19 cellular contexts compared by ENCODE assay signal in genomic region chr4:48124870-48125269, GRCh38. TPM values are rescaled to one million over a fixed set of nuclear protein-coding genes. Genes with fewer than 3 reads are reported as not detected.
DNase-seq lines count a peak whose midpoint lies in the region; ATAC-seq and TF ChIP-seq lines count a peak whose summit lies in the region.
"Had no signal": no experiment of that assay in that cellular context is flagged by ENCODE, and none has a peak within 500 bp of the region (broad histone marks: within the 10 kb centered on the region; RNA-seq: fewer than 3 reads in every experiment).

No MANE protein-coding gene starts in this region.

- H4K8ac ChIP-seq in mesendoderm (ENCODE audit: low read depth, low read length), result no peak overlapping the region

- ATAC-seq in activated T-cell treated with anti-CD3 and anti-CD28 coated beads, Interleukin-2, amount 50 U/mL, for 72 hours (replicated peaks in 1 of 2), result peak; percentile 46 to 60
- ATAC-seq in T-helper 17 cell (no peak), HG03460 (IDR thresholded peaks at IDR 0.05; ENCODE audit: unreplicated experiment) (no peak)
- no peak for ATAC-seq in stimulated activated naive CD8-positive, alpha-beta T cell treated with anti-CD3 and anti-CD28 coated beads, Interleukin-15, amount 100 ng/mL, for 72 hours

- no peak for TF ChIP-seq CTCF in mesothelial cell of epicardium (IDR thresholded peaks at IDR 0.05; ENCODE audit: unreplicated experiment)

- no peak overlapping the region for H3K4me2 ChIP-seq in mesendoderm (ENCODE audit: low read length)

- H2BK15ac ChIP-seq in mesendoderm (replicated peaks; ENCODE audit: low read depth), result no peak overlapping the region

- H2BK120ac ChIP-seq in mesendoderm (ENCODE audit: low read depth, low read length), result no peak overlapping the region

- H3K36me3 ChIP-seq in mesendoderm (ENCODE audit: control insufficient read depth, insufficient read depth, low read length), result no peaks in the 10 kb centered on the region

- H3K27ac ChIP-seq in mesendoderm (ENCODE audit: low read depth, low read length), result no peak overlapping the region
- H3K27ac ChIP-seq: RWPE1 had no signal

- peak overlapping the region; percentile 35 to 74 for H3K4me3 Mint-ChIP-seq in activated T-cell treated with anti-CD3 and anti-CD28 coated beads, Interleukin-2, amount 50 U/mL, for 72 hours
- H3K4me3 Mint-ChIP-seq in T-helper 17 cell, result peak overlapping the region; percentile 25
- H3K4me3 Mint-ChIP-seq in stimulated activated naive CD8-positive, alpha-beta T cell treated with anti-CD3 and anti-CD28 coated beads, Interleukin-15, amount 100 ng/mL, for 72 hours, result peak overlapping the region; percentile 67 to 83
- H3K4me3 Mint-ChIP-seq in mesothelial cell of epicardium, result no peak overlapping the region

- H3K18ac ChIP-seq in mesendoderm (ENCODE audit: low read length), result no peak overlapping the region

- no peak overlapping the region for H3K4me3 ChIP-seq in mesendoderm (ENCODE audit: low read length)

- peaks cover 9% of the 10 kb centered on the region for H3K4me1 ChIP-seq in mesendoderm (ENCODE audit: control insufficient read depth, low read depth, low read length)

- no peaks in the 10 kb centered on the region for H3K27me3 Mint-ChIP-seq in activated T-cell treated with anti-CD3 and anti-CD28 coated beads, Interleukin-2, amount 50 U/mL, for 72 hours (ENCODE audit: low read depth)
- H3K27me3 Mint-ChIP-seq in T-helper 17 cell, result no peaks in the 10 kb centered on the region
- no peaks in the 10 kb centered on the region for H3K27me3 Mint-ChIP-seq in stimulated activated naive CD8-positive, alpha-beta T cell treated with anti-CD3 and anti-CD28 coated beads, Interleukin-15, amount 100 ng/mL, for 72 hours
- H3K27me3 Mint-ChIP-seq in mesothelial cell of epicardium (ENCODE audit: low read depth), result no peaks in the 10 kb centered on the region

- H2AK5ac ChIP-seq in mesendoderm (ENCODE audit: low read length), result no peak overlapping the region

- no peak overlapping the region for H3K4ac ChIP-seq in mesendoderm (ENCODE audit: low read depth, low read length)

- H3K79me1 ChIP-seq in mesendoderm (ENCODE audit: low read length), result no peaks in the 10 kb centered on the region

- H3K9me3 Mint-ChIP-seq in activated T-cell treated with anti-CD3 and anti-CD28 coated beads, Interleukin-2, amount 50 U/mL, for 72 hours, result no peaks in the 10 kb centered on the region
- H3K9me3 Mint-ChIP-seq in stimulated activated naive CD8-positive, alpha-beta T cell treated with anti-CD3 and anti-CD28 coated beads, Interleukin-15, amount 100 ng/mL, for 72 hours, result no peaks in the 10 kb centered on the region
- no peaks in the 10 kb centered on the region for H3K9me3 Mint-ChIP-seq in mesothelial cell of epicardium

- peaks cover 6 to 10% of the 10 kb centered on the region in 2 donors for H3K36me3 Mint-ChIP-seq in activated T-cell treated with anti-CD3 and anti-CD28 coated beads, Interleukin-2, amount 50 U/mL, for 72 hours (ENCODE audit: insufficient read depth in 2 of 2)
- H3K36me3 Mint-ChIP-seq in T-helper 17 cell (ENCODE audit: low read depth), result peaks cover 2% of the 10 kb centered on the region
- no peaks in the 10 kb centered on the region for H3K36me3 Mint-ChIP-seq in mesothelial cell of epicardium

- no CpG with 5 or more reads among the region's 2 CpGs for WGBS in mesendoderm (ENCODE audit: extremely low coverage, insufficient coverage, low lambda C conversion rate)

- no peak overlapping the region for H3K23ac ChIP-seq in mesendoderm (ENCODE audit: low read length)

- H2BK5ac ChIP-seq in mesendoderm (ENCODE audit: low read length), result no peak overlapping the region

- H3K79me2 ChIP-seq in mesendoderm (ENCODE audit: control insufficient read depth, insufficient read depth, low read length), result no peaks in the 10 kb centered on the region

- no peak overlapping the region for H3K56ac ChIP-seq in mesendoderm (ENCODE audit: low read length)

- peak overlapping the region; percentile 89 for H3K27ac Mint-ChIP-seq in activated T-cell treated with anti-CD3 and anti-CD28 coated beads, Interleukin-2, amount 50 U/mL, for 72 hours
- H3K27ac Mint-ChIP-seq in T-helper 17 cell (no peak overlapping the region), mesothelial cell of epicardium (no peak overlapping the region)
- H3K27ac Mint-ChIP-seq in stimulated activated naive CD8-positive, alpha-beta T cell treated with anti-CD3 and anti-CD28 coated beads, Interleukin-15, amount 100 ng/mL, for 72 hours, result peak overlapping the region; percentile 42 to 76

- no peaks in the 10 kb centered on the region for H3K9me3 ChIP-seq in T-helper 17 cell (ENCODE audit: control insufficient read depth, low read length, poor library complexity, severe bottlenecking)

- H3K27me3 ChIP-seq in mesendoderm (ENCODE audit: insufficient read depth, low read length, poor library complexity), result no peaks in the 10 kb centered on the region

- peaks cover 69% of the 10 kb centered on the region for H3K4me1 Mint-ChIP-seq in activated T-cell treated with anti-CD3 and anti-CD28 coated beads, Interleukin-2, amount 50 U/mL, for 72 hours (ENCODE audit: low read depth)
- peaks cover 48% of the 10 kb centered on the region for H3K4me1 Mint-ChIP-seq in T-helper 17 cell
- H3K4me1 Mint-ChIP-seq in stimulated activated naive CD8-positive, alpha-beta T cell treated with anti-CD3 and anti-CD28 coated beads, Interleukin-15, amount 100 ng/mL, for 72 hours, result peaks cover 69% of the 10 kb centered on the region
- H3K4me1 Mint-ChIP-seq in mesothelial cell of epicardium, result peaks cover 26% of the 10 kb centered on the region

- no peak overlapping the region for H4K5ac ChIP-seq in mesendoderm (ENCODE audit: low read length)

- H3K9ac ChIP-seq in mesendoderm (ENCODE audit: low read length), result no peak overlapping the region

- no peak for DNase-seq in activated T-cell treated with anti-CD3 and anti-CD28 coated beads, Interleukin-2, amount 50 U/mL, for 72 hours
- DNase-seq in activated T-cell treated with anti-CD3 and anti-CD28 coated beads, Interleukin-2, amount 50 U/mL, for 1 hour, result no peak
- DNase-seq in T-helper 17 cell (no peak), mesendoderm (peak; percentile 30), mesothelial cell of epicardium (ENCODE audit: low spot score in 2 of 2, unreplicated experiment in 2 of 2) (no peak)
- no peak for DNase-seq in stimulated activated naive CD8-positive, alpha-beta T cell treated with anti-CD3 and anti-CD28 coated beads, Interleukin-15, amount 100 ng/mL, for 72 hours
- DNase-seq: ACHN; GOT3; KG1; NCI-H1092 treated with DMSO at 0.1 percent for 48 hours; NCI-H1694; NCI-H2107; NCI-H226; NCI-H69; NK-92 treated with Interleukin-12 subunit alpha and Interleukin-12 subunit beta, amount 100 ng/mL, for 24 hours; OCI-M1 had no signal

RNA-seq across cellular contexts. Expression of gene TXK, which starts 9.2 kb away (rescaled TPM):
- 10 to 100 TPM; 37.8 to 52.3 TPM for total RNA-seq in activated T-cell treated with anti-CD3 and anti-CD28 coated beads, Interleukin-2, amount 50 U/mL, for 72 hours
- total RNA-seq in T-helper 17 cell, result 10 to 100 TPM; 52.4 to 53.2 TPM
- polyA plus RNA-seq in mesendoderm (2013, experiment 1 of 2), result 0.06 TPM
- polyA plus RNA-seq in mesendoderm (2013, experiment 2 of 2), result 0.07 TPM
- 1.5 to 1.7 TPM (median 1.7 TPM) in 3 replicates for total RNA-seq in mesothelial cell of epicardium
- total RNA-seq: MCF 10A had no signal

Comparison
In these comparisons a context has a peak if more than half of its experiments do, and no peak if none do; other contexts are left out.
1. ATAC-seq: peak in activated T-cell treated with anti-CD3 and anti-CD28 coated beads, Interleukin-2, amount 50 U/mL, for 72 hours (2 of 2); none in T-helper 17 cell (single experiment), stimulated activated naive CD8-positive, alpha-beta T cell treated with anti-CD3 and anti-CD28 coated beads, Interleukin-15, amount 100 ng/mL, for 72 hours (single experiment) and HG03460 (single experiment).
2. H3K27ac Mint-ChIP-seq: peak in activated T-cell treated with anti-CD3 and anti-CD28 coated beads, Interleukin-2, amount 50 U/mL, for 72 hours (single experiment) and stimulated activated naive CD8-positive, alpha-beta T cell treated with anti-CD3 and anti-CD28 coated beads, Interleukin-15, amount 100 ng/mL, for 72 hours (2 of 2); none in T-helper 17 cell (single experiment) and mesothelial cell of epicardium (single experiment).
3. RNA of gene TXK, which starts 9.2 kb away (total RNA-seq): 52.4 to 53.2 TPM in T-helper 17 cell and 37.8 to 52.3 TPM in activated T-cell treated with anti-CD3 and anti-CD28 coated beads, Interleukin-2, amount 50 U/mL, for 72 hours; 1.5 to 1.7 TPM in mesothelial cell of epicardium; every median in the first group is over 10 times any median in the second.